In the genomic region with DNA sequence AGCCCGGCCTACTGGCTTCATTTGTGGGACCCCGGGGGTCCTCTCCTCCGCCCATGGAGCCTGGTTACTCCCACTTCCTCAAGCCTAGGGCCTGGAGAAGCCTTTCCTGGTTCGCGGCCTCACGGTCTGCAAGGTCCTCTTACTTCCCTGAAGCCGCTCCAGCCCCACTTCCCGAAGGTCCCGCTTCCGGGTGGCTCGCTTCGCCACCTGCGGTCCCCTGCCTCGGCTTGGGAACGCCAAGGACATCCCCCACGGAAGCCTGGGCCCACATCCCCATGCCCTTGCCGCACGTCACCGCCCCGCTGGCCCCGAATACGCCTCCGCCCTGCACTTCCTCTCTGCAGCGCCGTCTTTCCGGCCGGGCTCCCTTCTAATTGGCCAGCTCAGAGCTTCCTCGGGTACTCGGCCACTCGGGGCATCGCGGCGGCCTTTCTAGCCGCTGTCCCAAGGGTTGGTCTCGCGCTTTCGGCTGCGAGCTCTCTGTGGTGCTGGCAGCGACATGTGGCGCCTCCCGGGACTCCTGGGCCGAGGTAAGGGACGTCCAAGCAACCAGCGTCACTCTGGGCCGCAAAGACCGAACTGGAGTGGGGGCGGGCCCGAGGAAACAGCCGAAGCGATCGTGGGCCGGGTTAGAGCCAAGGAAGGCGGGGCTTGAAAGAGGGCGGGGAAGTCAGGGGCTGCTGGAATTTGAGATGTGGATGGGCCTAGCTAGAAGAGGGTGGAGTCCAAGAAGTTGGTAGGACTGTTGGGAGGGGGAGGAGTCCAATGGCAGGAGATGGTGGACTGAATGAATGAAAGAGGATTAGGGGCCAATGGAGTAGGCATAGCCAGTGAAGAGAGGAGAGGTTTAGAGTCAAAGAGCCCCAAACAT, we compare ENCODE assay signal across 8 cellular contexts. TPM values are rescaled to one million over a fixed set of nuclear protein-coding genes. Genes with fewer than 3 reads are reported as not detected.
DNase-seq lines count a peak whose midpoint lies in the region; ATAC-seq and TF ChIP-seq lines count a peak whose summit lies in the region.

A gene with protein sequence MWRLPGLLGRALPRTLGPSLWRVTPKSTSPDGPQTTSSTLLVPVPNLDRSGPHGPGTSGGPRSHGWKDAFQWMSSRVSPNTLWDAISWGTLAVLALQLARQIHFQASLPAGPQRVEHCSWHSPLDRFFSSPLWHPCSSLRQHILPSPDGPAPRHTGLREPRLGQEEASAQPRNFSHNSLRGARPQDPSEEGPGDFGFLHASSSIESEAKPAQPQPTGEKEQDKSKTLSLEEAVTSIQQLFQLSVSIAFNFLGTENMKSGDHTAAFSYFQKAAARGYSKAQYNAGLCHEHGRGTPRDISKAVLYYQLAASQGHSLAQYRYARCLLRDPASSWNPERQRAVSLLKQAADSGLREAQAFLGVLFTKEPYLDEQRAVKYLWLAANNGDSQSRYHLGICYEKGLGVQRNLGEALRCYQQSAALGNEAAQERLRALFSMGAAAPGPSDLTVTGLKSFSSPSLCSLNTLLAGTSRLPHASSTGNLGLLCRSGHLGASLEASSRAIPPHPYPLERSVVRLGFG (plus strand): TSS at position 429 of the 871 bp plus-strand sequence. CDS start 71 bp downstream, at position 500.

- peak; percentile 95 for ATAC-seq in GM23338

- H3K4me1 Mint-ChIP-seq in GM23338 (peaks cover 7% of the 10 kb centered on the region), nephron (peaks cover 17% of the 10 kb centered on the region)
- H3K4me1 Mint-ChIP-seq in stimulated activated naive CD8-positive, alpha-beta T cell treated with anti-CD3 and anti-CD28 coated beads, Interleukin-15, Interleukin-2, amounts not matched to agents 100 ng/mL and 50 ng/mL, for 24 hours (ENCODE audit: low read depth): peaks cover 21% of the 10 kb centered on the region

- H3K27ac ChIP-seq in GM23338 (ENCODE audit: low read depth): peak within 1 kb of the TSS; percentile 79

- H3K4me3 ChIP-seq in GM23338 (peak within 1 kb of the TSS; percentile 69), fibroblast of pulmonary artery (replicated peaks; ENCODE audit: low read depth, low read length) (peak within 1 kb of the TSS; percentile 84)

- 0 out of 2 replicates have a peak, but pooled peaks cover 3% of the 10 kb centered on the region for H3K9me2 ChIP-seq in GM23338 (ENCODE audit: insufficient read depth)

- H3K27me3 ChIP-seq in GM23338 (ENCODE audit: insufficient read depth): no peaks in the 10 kb centered on the region

- peaks cover 15% of the 10 kb centered on the region for H3K79me2 ChIP-seq in GM23338 (replicated peaks; ENCODE audit: insufficient read depth)

- peak within 1 kb of the TSS; percentile 98 for H3K27ac Mint-ChIP-seq in GM23338
- peak within 1 kb of the TSS; percentile 86 to 99 (median 93) for H3K27ac Mint-ChIP-seq in nephron
- peak within 1 kb of the TSS; percentile 90 for H3K27ac Mint-ChIP-seq in stimulated activated naive CD8-positive, alpha-beta T cell treated with anti-CD3 and anti-CD28 coated beads, Interleukin-15, Interleukin-2, amounts not matched to agents 100 ng/mL and 50 ng/mL, for 24 hours

- peak within 1 kb of the TSS; percentile 94 for H3K4me2 ChIP-seq in GM23338

- TF ChIP-seq CTCF in GM23338 (conservative IDR thresholded peaks at IDR 0.05; ENCODE audit: low read depth in 2 of 2): no peak
- no peak for TF ChIP-seq CTCF in fibroblast of pulmonary artery (IDR thresholded peaks at IDR 0.05; ENCODE audit: low read length, missing control alignments)
- no peak for TF ChIP-seq CTCF in nephron (IDR thresholded peaks at IDR 0.05; ENCODE audit: unreplicated experiment in 3 of 3)

- H3K4me3 Mint-ChIP-seq in GM23338 (peak within 1 kb of the TSS; percentile 81), nephron (peak within 1 kb of the TSS; percentile 85 to 90 (median 88))
- H3K4me3 Mint-ChIP-seq in stimulated activated naive CD8-positive, alpha-beta T cell treated with anti-CD3 and anti-CD28 coated beads, Interleukin-15, Interleukin-2, amounts not matched to agents 100 ng/mL and 50 ng/mL, for 24 hours: peak within 1 kb of the TSS; percentile 91

- peaks cover 16% of the 10 kb centered on the region for H3F3A ChIP-seq in GM23338 (replicated peaks; ENCODE audit: low read depth)

- no peaks in the 10 kb centered on the region; the same call in 1 of the 2 replicates for H4K20me1 ChIP-seq in GM23338 (replicated peaks; ENCODE audit: insufficient read depth)

- H3K27me3 Mint-ChIP-seq in GM23338 (ENCODE audit: insufficient read depth, low read depth, poor library complexity) (peaks cover 11% of the 10 kb centered on the region), nephron (ENCODE audit: low read depth) (no peaks in the 10 kb centered on the region)
- no peaks in the 10 kb centered on the region for H3K27me3 Mint-ChIP-seq in stimulated activated naive CD8-positive, alpha-beta T cell treated with anti-CD3 and anti-CD28 coated beads, Interleukin-15, Interleukin-2, amounts not matched to agents 100 ng/mL and 50 ng/mL, for 24 hours

- peaks cover 12% of the 10 kb centered on the region; the same call in 1 of the 2 replicates for H3K4me1 ChIP-seq in GM23338 (ENCODE audit: insufficient read depth)

- H3K9me3 Mint-ChIP-seq in GM23338 (no peaks in the 10 kb centered on the region; the same call in 2 of the 3 replicates), nephron (no peaks in the 10 kb centered on the region)
- H3K9me3 Mint-ChIP-seq in stimulated activated naive CD8-positive, alpha-beta T cell treated with anti-CD3 and anti-CD28 coated beads, Interleukin-15, Interleukin-2, amounts not matched to agents 100 ng/mL and 50 ng/mL, for 24 hours: no peaks in the 10 kb centered on the region

- peaks cover 27% of the 10 kb centered on the region for H3K36me3 ChIP-seq in GM23338 (ENCODE audit: insufficient read depth)

- DNase-seq in EH (ENCODE audit: low read depth): peak; percentile 95
- peak; percentile 97 for DNase-seq in GM23338 (ENCODE audit: low spot score)
- DNase-seq in LHCN-M2 (ENCODE audit: low read depth): peak; percentile 91
- peak; percentile 92 to 95 for DNase-seq in SHP77 (lab: John Stamatoyannopoulos, UW)
- peak; percentile 87 for DNase-seq in activated effector memory CD4-positive, alpha-beta T cell treated with Interleukin-2 at 50 U/mL for 16 hours
- peak; percentile 93 for DNase-seq in fibroblast of pulmonary artery (ENCODE audit: low read depth)

- peak within 1 kb of the TSS; percentile 39 for H2AFZ ChIP-seq in GM23338

- H3K36me3 Mint-ChIP-seq in GM23338 (ENCODE audit: low read depth) (peaks cover 42% of the 10 kb centered on the region), nephron (ENCODE audit: low read depth) (peaks cover 32% of the 10 kb centered on the region)
- peaks cover 36% of the 10 kb centered on the region for H3K36me3 Mint-ChIP-seq in stimulated activated naive CD8-positive, alpha-beta T cell treated with anti-CD3 and anti-CD28 coated beads, Interleukin-15, Interleukin-2, amounts not matched to agents 100 ng/mL and 50 ng/mL, for 24 hours (ENCODE audit: low read depth)

TF ChIP-seq in GM23338, 12 proteins besides CTCF, POLR2A, EP300 and RAD21:
- TF ChIP-seq STAT1 (IDR thresholded peaks at IDR 0.05; ENCODE audit: unreplicated experiment): no peak
- TF ChIP-seq, protein P1, sequence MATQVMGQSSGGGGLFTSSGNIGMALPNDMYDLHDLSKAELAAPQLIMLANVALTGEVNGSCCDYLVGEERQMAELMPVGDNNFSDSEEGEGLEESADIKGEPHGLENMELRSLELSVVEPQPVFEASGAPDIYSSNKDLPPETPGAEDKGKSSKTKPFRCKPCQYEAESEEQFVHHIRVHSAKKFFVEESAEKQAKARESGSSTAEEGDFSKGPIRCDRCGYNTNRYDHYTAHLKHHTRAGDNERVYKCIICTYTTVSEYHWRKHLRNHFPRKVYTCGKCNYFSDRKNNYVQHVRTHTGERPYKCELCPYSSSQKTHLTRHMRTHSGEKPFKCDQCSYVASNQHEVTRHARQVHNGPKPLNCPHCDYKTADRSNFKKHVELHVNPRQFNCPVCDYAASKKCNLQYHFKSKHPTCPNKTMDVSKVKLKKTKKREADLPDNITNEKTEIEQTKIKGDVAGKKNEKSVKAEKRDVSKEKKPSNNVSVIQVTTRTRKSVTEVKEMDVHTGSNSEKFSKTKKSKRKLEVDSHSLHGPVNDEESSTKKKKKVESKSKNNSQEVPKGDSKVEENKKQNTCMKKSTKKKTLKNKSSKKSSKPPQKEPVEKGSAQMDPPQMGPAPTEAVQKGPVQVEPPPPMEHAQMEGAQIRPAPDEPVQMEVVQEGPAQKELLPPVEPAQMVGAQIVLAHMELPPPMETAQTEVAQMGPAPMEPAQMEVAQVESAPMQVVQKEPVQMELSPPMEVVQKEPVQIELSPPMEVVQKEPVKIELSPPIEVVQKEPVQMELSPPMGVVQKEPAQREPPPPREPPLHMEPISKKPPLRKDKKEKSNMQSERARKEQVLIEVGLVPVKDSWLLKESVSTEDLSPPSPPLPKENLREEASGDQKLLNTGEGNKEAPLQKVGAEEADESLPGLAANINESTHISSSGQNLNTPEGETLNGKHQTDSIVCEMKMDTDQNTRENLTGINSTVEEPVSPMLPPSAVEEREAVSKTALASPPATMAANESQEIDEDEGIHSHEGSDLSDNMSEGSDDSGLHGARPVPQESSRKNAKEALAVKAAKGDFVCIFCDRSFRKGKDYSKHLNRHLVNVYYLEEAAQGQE (IDR thresholded peaks at IDR 0.05; ENCODE audit: unreplicated experiment): no peak
- TF ChIP-seq CREB1 (CRISPR knock-in tag; IDR thresholded peaks at IDR 0.05; ENCODE audit: low read depth): peak; percentile 63
- peak; percentile 89 for TF ChIP-seq POLR2AphosphoS5 (IDR thresholded peaks at IDR 0.05; ENCODE audit: low read depth)

RNA-seq across cellular contexts. Expression of the gene that starts here (rescaled TPM):
- total RNA-seq in GM23338 (2014; rRNA removed; shearing (Covaris generic)): 50.0 and 62.2 TPM in 2 replicates
- 25.6 and 26.9 TPM in 2 replicates for polyA plus RNA-seq in GM23338 (2016; fragmentation: Nextera tagmentation; extraction: Ambion mirVana)
- total RNA-seq in LHCN-M2 (2014; rRNA removed): 53.9 and 61.4 TPM in 2 replicates
- polyA plus RNA-seq in LHCN-M2 (2012): 29.9 TPM

Comparison
In these comparisons a context has a peak if more than half of its experiments do, and no peak if none do; other contexts are left out.
1. Peak in every context shown above with its lines: DNase-seq, ATAC-seq, H3K4me3 ChIP-seq and H3K27ac ChIP-seq.